ENCODE assay signal across 12 cellular contexts in genomic region chr7:132485600-132486594, GRCh38.
DNase-seq lines count a peak whose midpoint lies in the region; ATAC-seq and TF ChIP-seq lines count a peak whose summit lies in the region.
"Had no signal": no experiment of that assay in that cellular context is flagged by ENCODE, and none has a peak within 500 bp of the region (broad histone marks: within the 10 kb centered on the region; RNA-seq: fewer than 3 reads in every experiment).

No MANE protein-coding gene starts in this region.

- H3K27me3 Mint-ChIP-seq in activated CD8-positive, alpha-beta T cell treated with anti-CD3 and anti-CD28 coated beads, Interleukin-2, amount 10 ng/mL, durations not matched to agents 7 days and 5 days (ENCODE audit: low read depth), result no peaks in the 10 kb centered on the region

- peaks cover 3% of the 10 kb centered on the region for H3K27me3 ChIP-seq in MG63

- TF ChIP-seq CTCF in coronary artery (IDR thresholded peaks at IDR 0.05), result no peak

- H3K4me1 Mint-ChIP-seq in activated CD8-positive, alpha-beta T cell treated with anti-CD3 and anti-CD28 coated beads, Interleukin-2, amount 10 ng/mL, durations not matched to agents 7 days and 5 days (ENCODE audit: low read depth), result peaks cover 71% of the 10 kb centered on the region

- DNase-seq in MG63 (peak; percentile 9), Right ventricle myocardium superior (peak; percentile 73), GM19240 (ENCODE audit: insufficient read length, low spot score) (no peak), HT-29 (ENCODE audit: low spot score) (no peak), SKM-1 (lab: John Stamatoyannopoulos, UW; ENCODE audit: unreplicated experiment) (no peak), coronary artery (ENCODE audit: low spot score) (no peak)
- DNase-seq in activated CD8-positive, alpha-beta T cell treated with anti-CD3 and anti-CD28 coated beads, Interleukin-2, amount 10 ng/mL, durations not matched to agents 7 days and 5 days, result peak; percentile 73
- DNase-seq in stimulated activated CD8-positive, alpha-beta memory T cell treated with anti-CD3 and anti-CD28 coated beads, Interleukin-12 subunit alpha, Interleukin-12 subunit beta, amount 100 ng/mL, for 1 hour (ENCODE audit: low read depth), result peak; percentile 11
- DNase-seq: activated effector memory CD4-positive, alpha-beta T cell treated with anti-CD3 and anti-CD28 coated beads, Interleukin-2, amount 50 U/mL, for 16 hours had no signal

- intact Hi-C loops in Right ventricle myocardium superior (cut with DNase I), result no loop called here

- peak overlapping the region; percentile 27 for H3K4me3 Mint-ChIP-seq in activated CD8-positive, alpha-beta T cell treated with anti-CD3 and anti-CD28 coated beads, Interleukin-2, amount 10 ng/mL, durations not matched to agents 7 days and 5 days
- H3K4me3 Mint-ChIP-seq: type B pancreatic cell had no signal

- peak overlapping the region; percentile 90 for H3K27ac Mint-ChIP-seq in activated CD8-positive, alpha-beta T cell treated with anti-CD3 and anti-CD28 coated beads, Interleukin-2, amount 10 ng/mL, durations not matched to agents 7 days and 5 days
- H3K27ac Mint-ChIP-seq: type B pancreatic cell had no signal

- H3K4me3 ChIP-seq in MG63, result no peak overlapping the region
- no peak overlapping the region for H3K4me3 ChIP-seq in coronary artery
- H3K4me3 ChIP-seq: lung, smooth muscle cell had no signal

- peak overlapping the region in 1 of 2 donors; percentile 13 for H3K27ac ChIP-seq in coronary artery

- ATAC-seq in activated CD8-positive, alpha-beta T cell treated with anti-CD3 and anti-CD28 coated beads, Interleukin-2, amount 10 ng/mL, durations not matched to agents 7 days and 5 days, result peak; percentile 87
- ATAC-seq in Right ventricle myocardium superior (ENCODE audit: poor library complexity), result peak; percentile 78

- CTCF ChIA-PET in activated CD8-positive, alpha-beta T cell treated with anti-CD3 and anti-CD28 coated beads, Interleukin-2, amount 10 ng/mL, durations not matched to agents 7 days and 5 days (lab: Charles Lee), result interaction anchor here (0.8 to 1.7 kb wide), 7 partner anchors 9 to 95 kb away, joined by 3 to 7 read pairs (median 4); no protein-coding TSS in a partner anchor

- peaks cover 6% of the 10 kb centered on the region for H3K9me3 Mint-ChIP-seq in activated CD8-positive, alpha-beta T cell treated with anti-CD3 and anti-CD28 coated beads, Interleukin-2, amount 10 ng/mL, durations not matched to agents 7 days and 5 days (ENCODE audit: insufficient read depth)
- H3K9me3 Mint-ChIP-seq: type B pancreatic cell had no signal

- H3K36me3 ChIP-seq in MG63, result no peaks in the 10 kb centered on the region

- H3K9me3 ChIP-seq in MG63, result no peaks in the 10 kb centered on the region

- POLR2A ChIA-PET in activated CD8-positive, alpha-beta T cell treated with anti-CD3 and anti-CD28 coated beads, Interleukin-2, amount 10 ng/mL, durations not matched to agents 7 days and 5 days (lab: Charles Lee), result no interaction called here

- peaks cover 74% of the 10 kb centered on the region for H3K36me3 Mint-ChIP-seq in activated CD8-positive, alpha-beta T cell treated with anti-CD3 and anti-CD28 coated beads, Interleukin-2, amount 10 ng/mL, durations not matched to agents 7 days and 5 days (ENCODE audit: low read depth)
- H3K36me3 Mint-ChIP-seq: type B pancreatic cell had no signal

Comparison
In these comparisons a context has a peak if more than half of its experiments do, and no peak if none do; other contexts are left out.
1. DNase-seq: peak in MG63 (single experiment), activated CD8-positive, alpha-beta T cell treated with anti-CD3 and anti-CD28 coated beads, Interleukin-2, amount 10 ng/mL, durations not matched to agents 7 days and 5 days (single experiment), Right ventricle myocardium superior (single experiment) and stimulated activated CD8-positive, alpha-beta memory T cell treated with anti-CD3 and anti-CD28 coated beads, Interleukin-12 subunit alpha, Interleukin-12 subunit beta, amount 100 ng/mL, for 1 hour (single experiment); none in GM19240 (single experiment), HT-29 (single experiment), SKM-1 (single experiment) and coronary artery (single experiment).